1 cellular context compared by ENCODE assay signal in the genomic region with DNA sequence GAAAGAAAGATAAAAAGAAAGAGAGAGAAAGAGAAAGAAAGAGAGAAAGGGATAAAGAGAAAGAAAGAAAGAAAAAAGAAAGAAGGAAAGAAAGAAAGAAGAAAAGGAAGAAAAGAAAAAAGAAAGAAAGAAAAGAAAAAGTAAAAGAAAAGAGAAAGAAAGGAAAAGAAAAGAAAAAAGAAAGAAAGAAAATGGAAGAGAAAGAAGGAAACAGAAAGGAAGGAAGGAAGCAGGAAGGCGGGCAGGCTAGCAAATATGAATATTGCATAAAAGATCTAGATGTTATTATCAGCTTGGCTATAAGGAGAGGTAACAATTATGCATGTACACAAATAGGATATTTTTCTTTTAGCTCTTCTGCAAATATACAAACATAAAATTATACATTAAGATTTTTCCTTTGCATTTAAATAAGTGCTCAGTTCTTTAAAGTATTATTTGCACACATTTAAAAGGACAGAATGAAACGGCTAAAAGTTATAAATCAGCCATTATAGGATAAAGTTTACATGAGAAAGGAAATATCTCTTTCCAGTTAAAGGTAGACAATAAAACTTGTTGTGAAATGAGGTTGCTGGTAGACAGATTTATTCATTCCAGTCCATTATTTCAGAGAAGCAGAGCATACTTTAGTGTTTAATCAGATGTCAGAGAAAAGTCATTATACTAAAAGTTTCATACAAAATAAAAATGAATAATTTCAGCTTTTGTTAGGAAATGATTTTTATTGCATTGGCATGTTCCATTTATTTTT.
TF ChIP-seq lines count a peak whose summit lies in the region.

No MANE protein-coding gene starts in this region.

TF ChIP-seq in SK-N-SH, 30 proteins besides CTCF, POLR2A, EP300 and RAD21:
- no peak for TF ChIP-seq SIN3A (IDR thresholded peaks at IDR 0.05; ENCODE audit: borderline replicate concordance, low read depth, low read length)
- no peak for TF ChIP-seq RXRA (IDR thresholded peaks at IDR 0.05; ENCODE audit: borderline replicate concordance, low read depth)
- no peak for TF ChIP-seq NFIC (IDR thresholded peaks at IDR 0.05; ENCODE audit: borderline replicate concordance)
- TF ChIP-seq JUND (IDR thresholded peaks at IDR 0.05): no peak
- no peak for TF ChIP-seq CHD2 (IDR thresholded peaks at IDR 0.05; ENCODE audit: low read length, partially characterized antibody)
- TF ChIP-seq FOXM1 (IDR thresholded peaks at IDR 0.05; ENCODE audit: low read depth): no peak
- TF ChIP-seq, protein P1, sequence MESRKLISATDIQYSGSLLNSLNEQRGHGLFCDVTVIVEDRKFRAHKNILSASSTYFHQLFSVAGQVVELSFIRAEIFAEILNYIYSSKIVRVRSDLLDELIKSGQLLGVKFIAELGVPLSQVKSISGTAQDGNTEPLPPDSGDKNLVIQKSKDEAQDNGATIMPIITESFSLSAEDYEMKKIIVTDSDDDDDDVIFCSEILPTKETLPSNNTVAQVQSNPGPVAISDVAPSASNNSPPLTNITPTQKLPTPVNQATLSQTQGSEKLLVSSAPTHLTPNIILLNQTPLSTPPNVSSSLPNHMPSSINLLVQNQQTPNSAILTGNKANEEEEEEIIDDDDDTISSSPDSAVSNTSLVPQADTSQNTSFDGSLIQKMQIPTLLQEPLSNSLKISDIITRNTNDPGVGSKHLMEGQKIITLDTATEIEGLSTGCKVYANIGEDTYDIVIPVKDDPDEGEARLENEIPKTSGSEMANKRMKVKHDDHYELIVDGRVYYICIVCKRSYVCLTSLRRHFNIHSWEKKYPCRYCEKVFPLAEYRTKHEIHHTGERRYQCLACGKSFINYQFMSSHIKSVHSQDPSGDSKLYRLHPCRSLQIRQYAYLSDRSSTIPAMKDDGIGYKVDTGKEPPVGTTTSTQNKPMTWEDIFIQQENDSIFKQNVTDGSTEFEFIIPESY (IDR thresholded peaks at IDR 0.05; ENCODE audit: borderline replicate concordance, low read depth): no peak
- no peak for TF ChIP-seq EZH2phosphoT487 (IDR thresholded peaks at IDR 0.05; ENCODE audit: borderline replicate concordance, low read depth)
- no peak for TF ChIP-seq ELF1 (IDR thresholded peaks at IDR 0.05)
- TF ChIP-seq, protein P2, sequence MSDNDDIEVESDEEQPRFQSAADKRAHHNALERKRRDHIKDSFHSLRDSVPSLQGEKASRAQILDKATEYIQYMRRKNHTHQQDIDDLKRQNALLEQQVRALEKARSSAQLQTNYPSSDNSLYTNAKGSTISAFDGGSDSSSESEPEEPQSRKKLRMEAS (IDR thresholded peaks at IDR 0.05; ENCODE audit: low read depth): no peak
- TF ChIP-seq MXI1 (IDR thresholded peaks at IDR 0.05; ENCODE audit: low read depth, low read length): no peak
- no peak for TF ChIP-seq YY1 (IDR thresholded peaks at IDR 0.05; ENCODE audit: low read depth)
- TF ChIP-seq GATA2 (CRISPR knock-in tag; IDR thresholded peaks at IDR 0.05): no peak
- TF ChIP-seq TCF12 (IDR thresholded peaks at IDR 0.05): no peak
- TF ChIP-seq, protein P3, sequence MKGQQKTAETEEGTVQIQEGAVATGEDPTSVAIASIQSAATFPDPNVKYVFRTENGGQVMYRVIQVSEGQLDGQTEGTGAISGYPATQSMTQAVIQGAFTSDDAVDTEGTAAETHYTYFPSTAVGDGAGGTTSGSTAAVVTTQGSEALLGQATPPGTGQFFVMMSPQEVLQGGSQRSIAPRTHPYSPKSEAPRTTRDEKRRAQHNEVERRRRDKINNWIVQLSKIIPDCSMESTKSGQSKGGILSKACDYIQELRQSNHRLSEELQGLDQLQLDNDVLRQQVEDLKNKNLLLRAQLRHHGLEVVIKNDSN (IDR thresholded peaks at IDR 0.05; ENCODE audit: borderline replicate concordance, low read depth): no peak
- TF ChIP-seq GABPA (IDR thresholded peaks at IDR 0.05; ENCODE audit: low read depth): no peak
- TF ChIP-seq NRF1 (IDR thresholded peaks at IDR 0.05; ENCODE audit: low read depth, low read length): no peak
- no peak for TF ChIP-seq POLR2AphosphoS5 (IDR thresholded peaks at IDR 0.05; ENCODE audit: low read depth, low read length)
